Comparison of ENCODE assay signal across 10 cellular contexts in genomic region chr19:7871280-7871529, GRCh38. TPM values are rescaled to one million over a fixed set of nuclear protein-coding genes. Genes with fewer than 3 reads are reported as not detected.
A peak's percentile ranks its signal among the peaks of the same experiment; 100 is the strongest.
DNase-seq lines count a peak whose midpoint lies in the region; ATAC-seq and TF ChIP-seq lines count a peak whose summit lies in the region.
"Had no signal": no experiment of that assay in that cellular context is flagged by ENCODE, and none has a peak within 500 bp of the region (broad histone marks: within the 10 kb centered on the region; RNA-seq: fewer than 3 reads in every experiment).

No MANE protein-coding gene starts in this region.

- H3K4me3 Mint-ChIP-seq in activated CD4-positive, alpha-beta T cell treated with anti-CD3 and anti-CD28 coated beads, Interleukin-2, amount 10 ng/mL, durations not matched to agents 7 days and 5 days: no peak overlapping the region
- peak overlapping the region; percentile 53 for H3K4me3 Mint-ChIP-seq in stimulated activated memory B cell treated with anti-CD40 and anti-IgM and Interleukin-4, amounts not matched to agents 10 μg/mL and 1 μg/mL and 100 μg/mL, for 72 hours

- TF ChIP-seq POLR2A in esophagus muscularis mucosa (IDR thresholded peaks at IDR 0.05; ENCODE audit: low read depth): no peak

- peaks cover 40% of the 10 kb centered on the region for H3K4me1 Mint-ChIP-seq in activated CD4-positive, alpha-beta T cell treated with anti-CD3 and anti-CD28 coated beads, Interleukin-2, amount 10 ng/mL, durations not matched to agents 7 days and 5 days
- H3K4me1 Mint-ChIP-seq in stimulated activated memory B cell treated with anti-CD40 and anti-IgM and Interleukin-4, amounts not matched to agents 10 μg/mL and 1 μg/mL and 100 μg/mL, for 72 hours: peaks cover 42% of the 10 kb centered on the region

- TF ChIP-seq RAD21 in SK-N-SH (IDR thresholded peaks at IDR 0.05; ENCODE audit: low read length): no peak

- peaks cover 0 to 30% of the 10 kb centered on the region in 2 experiments; a peak in 2 of 4 replicates for H3K4me1 ChIP-seq in SK-N-SH (ENCODE audit: control insufficient read depth in 1 of 2, insufficient read depth in 2 of 2, low read depth in 1 of 2, low read length in 1 of 2)
- peaks cover 34 to 71% (median 60%) of the 10 kb centered on the region in 4 donors for H3K4me1 ChIP-seq in esophagus muscularis mucosa

- no peaks in the 10 kb centered on the region for H3K9me3 ChIP-seq in SK-N-SH
- H3K9me3 ChIP-seq in esophagus muscularis mucosa: no peaks in the 10 kb centered on the region
- H3K9me3 ChIP-seq: gastroesophageal sphincter had no signal

- WGBS in SK-N-SH (ENCODE audit: low lambda C conversion rate): 62% methylated on average over 5 of the region's 5 CpGs
- 37% methylated on average over 5 of the region's 5 CpGs for WGBS in esophagus muscularis mucosa

- no peak overlapping the region for H3K9ac ChIP-seq in SK-N-SH

- TF ChIP-seq CTCF in SK-N-SH (IDR thresholded peaks at IDR 0.05): no peak
- no peak for TF ChIP-seq CTCF in esophagus muscularis mucosa (IDR thresholded peaks at IDR 0.05)
- no peak for TF ChIP-seq CTCF in foreskin fibroblast (IDR thresholded peaks at IDR 0.05; ENCODE audit: low read depth, low read length)

- peaks cover 14% of the 10 kb centered on the region for H3F3A ChIP-seq in SK-N-SH (replicated peaks; ENCODE audit: insufficient read depth)

- intact Hi-C loops in esophagus muscularis mucosa (cut with DNase I): no loop called here

- no peaks in the 10 kb centered on the region for H3K9me2 ChIP-seq in SK-N-SH

- POLR2A ChIA-PET in activated CD4-positive, alpha-beta T cell treated with anti-CD3 and anti-CD28 coated beads, Interleukin-2, amount 10 ng/mL, durations not matched to agents 7 days and 5 days (lab: Charles Lee): no interaction called here
- POLR2A ChIA-PET in SK-N-SH (lab: Yijun Ruan, JAX): interaction anchor here (0.6 kb wide), 1 partner anchor 434 kb away, joined by 3 read pairs; no protein-coding TSS in a partner anchor

- CTCF ChIA-PET in activated CD4-positive, alpha-beta T cell treated with anti-CD3 and anti-CD28 coated beads, Interleukin-2, amount 10 ng/mL, durations not matched to agents 7 days and 5 days (lab: Charles Lee): interaction anchor here (1.6 kb wide), 1 partner anchor 50 kb away, joined by 3 read pairs; no protein-coding TSS in a partner anchor
- CTCF ChIA-PET in SK-N-SH (lab: Yijun Ruan, JAX): no interaction called here

- DNase-seq in activated CD4-positive, alpha-beta T cell treated with anti-CD3 and anti-CD28 coated beads, Interleukin-2, amount 10 ng/mL, durations not matched to agents 7 days and 5 days: peak; percentile 51
- no peak for DNase-seq in activated CD4-positive, alpha-beta T cell treated with anti-CD3 and anti-CD28 coated beads, Interleukin-2, amount 50 U/mL, for 4 hours
- no peak for DNase-seq in SK-N-SH
- DNase-seq in esophagus muscularis mucosa (ENCODE audit: extremely low spot score): no peak
- no peak for DNase-seq in retina
- DNase-seq in foreskin fibroblast: no peak

- ATAC-seq in stimulated activated memory B cell treated with anti-CD40 and anti-IgM and Interleukin-4, amounts not matched to agents 10 μg/mL and 1 μg/mL and 100 μg/mL, for 72 hours: no peak
- ATAC-seq in HG02571 (IDR thresholded peaks at IDR 0.05; ENCODE audit: unreplicated experiment): no peak

- H4K20me1 ChIP-seq in SK-N-SH (ENCODE audit: insufficient read depth): no peaks in the 10 kb centered on the region

- no peak for TF ChIP-seq EP300 in SK-N-SH (IDR thresholded peaks at IDR 0.05; ENCODE audit: borderline replicate concordance in 1 of 2, low read depth in 1 of 2, low read length in 1 of 2)
- TF ChIP-seq EP300 in esophagus muscularis mucosa (IDR thresholded peaks at IDR 0.05): no peak

- H3K27me3 ChIP-seq in SK-N-SH (ENCODE audit: insufficient read depth) (no peaks in the 10 kb centered on the region), esophagus muscularis mucosa (peaks cover 3 to 74% (median 34%) of the 10 kb centered on the region in 4 donors)

- peak overlapping the region; percentile 92; the same call in 1 of the 2 replicates for H2AFZ ChIP-seq in SK-N-SH (ENCODE audit: low read depth)

- no peaks in the 10 kb centered on the region for H3K79me2 ChIP-seq in SK-N-SH (ENCODE audit: insufficient read depth)

- H3K27me3 Mint-ChIP-seq in activated CD4-positive, alpha-beta T cell treated with anti-CD3 and anti-CD28 coated beads, Interleukin-2, amount 10 ng/mL, durations not matched to agents 7 days and 5 days: peaks cover 42% of the 10 kb centered on the region
- peaks cover 76% of the 10 kb centered on the region for H3K27me3 Mint-ChIP-seq in stimulated activated memory B cell treated with anti-CD40 and anti-IgM and Interleukin-4, amounts not matched to agents 10 μg/mL and 1 μg/mL and 100 μg/mL, for 72 hours

- H3K27ac ChIP-seq in SK-N-SH (ENCODE audit: low read depth in 2 of 2, low read length in 1 of 2): peak overlapping the region; percentile 53 to 74; a peak in 3 of 4 replicates
- peak overlapping the region in 3 of 4 donors; percentile 2 to 57 (median 26) for H3K27ac ChIP-seq in esophagus muscularis mucosa (replicated peaks in 1 of 4)

- no peaks in the 10 kb centered on the region for H3K36me3 Mint-ChIP-seq in activated CD4-positive, alpha-beta T cell treated with anti-CD3 and anti-CD28 coated beads, Interleukin-2, amount 10 ng/mL, durations not matched to agents 7 days and 5 days (ENCODE audit: low read depth)
- H3K36me3 Mint-ChIP-seq in stimulated activated memory B cell treated with anti-CD40 and anti-IgM and Interleukin-4, amounts not matched to agents 10 μg/mL and 1 μg/mL and 100 μg/mL, for 72 hours: peaks cover 7% of the 10 kb centered on the region

- H3K4me3 ChIP-seq in SK-N-SH (ENCODE audit: low read depth in 2 of 2, low read length in 1 of 2): no peak overlapping the region; a peak in 2 of 4 replicates
- peak overlapping the region; percentile 11 to 40 (median 32) for H3K4me3 ChIP-seq in esophagus muscularis mucosa
- H3K4me3 ChIP-seq in foreskin fibroblast (ENCODE audit: low read depth in 1 of 2, low read length in 2 of 2): no peak overlapping the region

- peak overlapping the region; percentile 20 for H3K27ac Mint-ChIP-seq in activated CD4-positive, alpha-beta T cell treated with anti-CD3 and anti-CD28 coated beads, Interleukin-2, amount 10 ng/mL, durations not matched to agents 7 days and 5 days
- no peak overlapping the region for H3K27ac Mint-ChIP-seq in stimulated activated memory B cell treated with anti-CD40 and anti-IgM and Interleukin-4, amounts not matched to agents 10 μg/mL and 1 μg/mL and 100 μg/mL, for 72 hours

- H3K36me3 ChIP-seq in SK-N-SH (replicated peaks in 1 of 2; ENCODE audit: control insufficient read depth in 1 of 2, insufficient read depth in 2 of 2, low read length in 1 of 2) (no peaks in the 10 kb centered on the region), esophagus muscularis mucosa (no peaks in the 10 kb centered on the region)
- H3K36me3 ChIP-seq: gastroesophageal sphincter had no signal

- H3K4me2 ChIP-seq in SK-N-SH: peak overlapping the region; percentile 55

- H3K9me3 Mint-ChIP-seq in activated CD4-positive, alpha-beta T cell treated with anti-CD3 and anti-CD28 coated beads, Interleukin-2, amount 10 ng/mL, durations not matched to agents 7 days and 5 days: no peaks in the 10 kb centered on the region
- peaks cover 16% of the 10 kb centered on the region for H3K9me3 Mint-ChIP-seq in stimulated activated memory B cell treated with anti-CD40 and anti-IgM and Interleukin-4, amounts not matched to agents 10 μg/mL and 1 μg/mL and 100 μg/mL, for 72 hours

RNA-seq across cellular contexts. Expression of gene PRR36, which starts 3.0 kb away (rescaled TPM):
- under 1 TPM; 0.10 to 0.15 TPM for total RNA-seq in activated CD4-positive, alpha-beta T cell treated with anti-CD3 and anti-CD28 coated beads, Interleukin-2, amount 10 ng/mL, durations not matched to agents 7 days and 5 days
- polyA plus RNA-seq in SK-N-SH (2012; rRNA removed): 0.10 and 0.18 TPM in 2 replicates
- polyA plus RNA-seq in SK-N-SH (2012; cell fraction: cytosol; rRNA removed): 0.23 and 0.29 TPM in 2 replicates
- polyA plus RNA-seq in SK-N-SH (2012; cell fraction: nucleus; rRNA removed): 1.1 and 1.5 TPM in 2 replicates
- total RNA-seq in esophagus muscularis mucosa: under 1 TPM in 1 of 4 donors, not detected in 3; 0.52 TPM
- total RNA-seq: gastroesophageal sphincter had no signal

RNA-seq across cellular contexts. Expression of gene LRRC8E, which starts 17.1 kb away (rescaled TPM):
- total RNA-seq in activated CD4-positive, alpha-beta T cell treated with anti-CD3 and anti-CD28 coated beads, Interleukin-2, amount 10 ng/mL, durations not matched to agents 7 days and 5 days: not detected
- polyA plus RNA-seq in SK-N-SH (2012; rRNA removed): 0.02 and 0.23 TPM in 2 replicates
- 0.03 and 0.16 TPM in 2 replicates for polyA plus RNA-seq in SK-N-SH (2012; cell fraction: cytosol; rRNA removed)
- 0.08 and 0.15 TPM in 2 replicates for polyA plus RNA-seq in SK-N-SH (2012; cell fraction: nucleus; rRNA removed)
- total RNA-seq in esophagus muscularis mucosa: 1 to 10 TPM in 1 of 4 donors, under 1 TPM in 2, not detected in 1; 0.33 to 1.0 (median 0.46) TPM
- total RNA-seq: occipital lobe had no signal

RNA-seq across cellular contexts. Expression of gene MAP2K7, which starts 32.5 kb away (rescaled TPM):
- total RNA-seq in activated CD4-positive, alpha-beta T cell treated with anti-CD3 and anti-CD28 coated beads, Interleukin-2, amount 10 ng/mL, durations not matched to agents 7 days and 5 days: 10 to 100 TPM; 44.1 to 45.6 TPM
- 13.0 and 13.6 TPM in 2 replicates for polyA plus RNA-seq in SK-N-SH (2012; rRNA removed)
- polyA plus RNA-seq in SK-N-SH (2012; cell fraction: cytosol; rRNA removed): 6.2 and 9.7 TPM in 2 replicates
- 49.6 and 65.3 TPM in 2 replicates for polyA plus RNA-seq in SK-N-SH (2012; cell fraction: nucleus; rRNA removed)
- 10 to 100 TPM; 17.2 to 31.9 (median 24.5) TPM for total RNA-seq in esophagus muscularis mucosa

RNA-seq across cellular contexts. Expression of gene EVI5L, which starts 41.2 kb away (rescaled TPM):
- 10 to 100 TPM in 1 of 2 experiments, 1 to 10 TPM in 1; 9.7 to 11.2 TPM for total RNA-seq in activated CD4-positive, alpha-beta T cell treated with anti-CD3 and anti-CD28 coated beads, Interleukin-2, amount 10 ng/mL, durations not matched to agents 7 days and 5 days
- polyA plus RNA-seq in SK-N-SH (2012; rRNA removed): 8.5 and 9.7 TPM in 2 replicates
- 4.9 and 8.5 TPM in 2 replicates for polyA plus RNA-seq in SK-N-SH (2012; cell fraction: cytosol; rRNA removed)
- 16.4 and 17.9 TPM in 2 replicates for polyA plus RNA-seq in SK-N-SH (2012; cell fraction: nucleus; rRNA removed)
- 10 to 100 TPM; 19.9 to 42.0 (median 29.2) TPM for total RNA-seq in esophagus muscularis mucosa

RNA-seq across cellular contexts. Expression of gene TGFBR3L, which starts 43.4 kb away (rescaled TPM):
- total RNA-seq in activated CD4-positive, alpha-beta T cell treated with anti-CD3 and anti-CD28 coated beads, Interleukin-2, amount 10 ng/mL, durations not matched to agents 7 days and 5 days: 1 to 10 TPM in 1 of 2 experiments, under 1 TPM in 1; 0.79 to 1.4 TPM
- 0.78 and 0.87 TPM in 2 replicates for polyA plus RNA-seq in SK-N-SH (2012; rRNA removed)
- polyA plus RNA-seq in SK-N-SH (2012; cell fraction: cytosol; rRNA removed): 0.71 and 0.79 TPM in 2 replicates
- polyA plus RNA-seq in SK-N-SH (2012; cell fraction: nucleus; rRNA removed): 2.3 and 5.0 TPM in 2 replicates
- 1 to 10 TPM; 2.2 to 8.3 (median 6.1) TPM for total RNA-seq in esophagus muscularis mucosa
- total RNA-seq: occipital lobe had no signal

Comparison
In these comparisons a context has a peak if more than half of its experiments do, and no peak if none do; other contexts are left out.
1. H3K4me3 ChIP-seq: peak in esophagus muscularis mucosa (4 of 4); none in SK-N-SH (0 of 2) and foreskin fibroblast (0 of 2).